ENCODE assay signal across 19 cellular contexts in the genomic region with DNA sequence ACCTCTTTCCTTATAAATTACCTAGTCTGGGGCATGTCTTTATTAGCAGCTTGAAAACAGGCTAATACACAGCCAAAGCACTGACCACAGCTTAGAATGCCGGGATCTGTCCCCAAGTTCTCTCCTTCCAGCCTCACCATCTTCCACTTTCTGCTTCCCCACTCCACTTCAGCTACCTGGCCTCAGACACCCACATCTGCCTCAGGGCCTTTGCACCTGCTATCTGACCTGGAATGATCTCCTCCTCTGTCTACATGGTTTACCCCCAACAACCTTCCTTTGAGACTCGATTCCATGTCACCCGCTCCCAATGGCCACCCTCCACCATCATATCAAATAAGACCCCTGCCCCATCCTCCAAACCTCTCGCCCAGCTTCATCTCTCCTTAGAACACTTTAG.
A peak's percentile ranks its signal among the peaks of the same experiment; 100 is the strongest.
DNase-seq lines count a peak whose midpoint lies in the region; ATAC-seq, FAIRE-seq and TF ChIP-seq lines count a peak whose summit lies in the region.
"Had no signal": no experiment of that assay in that cellular context is flagged by ENCODE, and none has a peak within 500 bp of the region (broad histone marks: within the 10 kb centered on the region; RNA-seq: fewer than 3 reads in every experiment).

No MANE protein-coding gene starts in this region.

- H4K20me1 ChIP-seq in BLaER1 treated with 17β-estradiol and CSF1 and Interleukin-3, amounts not matched to agents 10 nM and 100 nM = peaks cover 0 to 5% (median 0%) of the 10 kb centered on the region in 11 experiments; a peak in 3 of 22 replicates
- H4K20me1 ChIP-seq in H1 (replicated peaks in 1 of 2; ENCODE audit: control insufficient read depth in 1 of 2, insufficient read depth in 2 of 2, low read length in 2 of 2) = peaks cover 0 to 2% of the 10 kb centered on the region in 2 experiments
- H4K20me1 ChIP-seq in osteoblast (ENCODE audit: insufficient read depth, low read length) = no peaks in the 10 kb centered on the region

- H3K79me1 ChIP-seq in H1 (ENCODE audit: low read depth, low read length) = no peaks in the 10 kb centered on the region

- H2BK120ac ChIP-seq in H1 (replicated peaks; ENCODE audit: low read depth, low read length) = no peak overlapping the region

- no peak overlapping the region for H2BK5ac ChIP-seq in H1 (ENCODE audit: low read depth, low read length)

- no peak overlapping the region for H2BK20ac ChIP-seq in H1 (ENCODE audit: low read length)

- no peak overlapping the region for H4K91ac ChIP-seq in H1 (replicated peaks; ENCODE audit: insufficient read length, low read length)

- H3K4ac ChIP-seq in H1 (replicated peaks; ENCODE audit: insufficient read length, low read depth, low read length) = no peak overlapping the region

- H3K14ac ChIP-seq in H1 (ENCODE audit: insufficient read length) = no peak overlapping the region

- ATAC-seq in GM21390 (IDR thresholded peaks at IDR 0.05; ENCODE audit: unreplicated experiment) = no peak
- ATAC-seq in HG02852 (IDR thresholded peaks at IDR 0.05; ENCODE audit: unreplicated experiment) = no peak
- ATAC-seq: GM12878, GM23338 had no signal

- no peak overlapping the region for H2BK15ac ChIP-seq in H1 (ENCODE audit: low read length)

- TF ChIP-seq EP300 in H1 (IDR thresholded peaks at IDR 0.05; ENCODE audit: borderline replicate concordance in 1 of 2, low read depth in 2 of 2, low read length in 2 of 2) = no peak

- peaks cover 0 to 10% (median 0%) of the 10 kb centered on the region in 11 experiments; a peak in 7 of 22 replicates for H3K9me3 ChIP-seq in BLaER1 treated with 17β-estradiol and CSF1 and Interleukin-3, amounts not matched to agents 10 nM and 100 nM (replicated peaks in 1 of 11)
- H3K9me3 ChIP-seq in H1 (ENCODE audit: insufficient read depth in 2 of 2, low read depth in 1 of 2, low read length in 1 of 2) (no peaks in the 10 kb centered on the region; a peak in 2 of 4 replicates), osteoblast (ENCODE audit: low read depth, low read length) (no peaks in the 10 kb centered on the region)
- H3K9me3 ChIP-seq: HAP-1 had no signal

- no peaks in the 10 kb centered on the region for H3K27me3 ChIP-seq in BLaER1 treated with 17β-estradiol and CSF1 and Interleukin-3, amounts not matched to agents 10 nM and 100 nM
- H3K27me3 ChIP-seq in H1 (replicated peaks in 1 of 4; ENCODE audit: control insufficient read depth in 3 of 4, extremely low read depth in 1 of 4, insufficient read depth in 3 of 4, low read length in 3 of 4) = no peaks in the 10 kb centered on the region
- H3K27me3 ChIP-seq in osteoblast (ENCODE audit: insufficient read depth, low read length) = no peaks in the 10 kb centered on the region

- no peak overlapping the region for H4K5ac ChIP-seq in H1 (ENCODE audit: insufficient read length, low read depth, low read length)

- DNase-seq in H1 (ENCODE audit: low read depth in 1 of 2, low spot score in 2 of 2) = no peak
- DNase-seq in osteoblast (ENCODE audit: insufficient read length, low spot score, missing footprints) = peak; percentile 35
- no peak for DNase-seq in NCI-H2227 treated with DMSO at 0.1 percent for 48 hours (lab: John Stamatoyannopoulos, UW)
- no peak for DNase-seq in OCI-M1 (lab: John Stamatoyannopoulos, UW)
- DNase-seq: CD4-positive, alpha-beta T cell; CD8-positive, alpha-beta memory T cell; DMS 273 treated with DMSO at 0.1 percent for 48 hours; EL; GDM1 had no signal

- no peak overlapping the region for H3K27ac ChIP-seq in BLaER1 treated with 17β-estradiol and CSF1 and Interleukin-3, amounts not matched to agents 10 nM and 100 nM
- H3K27ac ChIP-seq in VCaP (peak overlapping the region; percentile 73), H1 (ENCODE audit: low read depth, low read length) (no peak overlapping the region), osteoblast (ENCODE audit: low read depth, low read length) (no peak overlapping the region)

- no peak for TF ChIP-seq RAD21 in H1 (IDR thresholded peaks at IDR 0.05 in 1 of 2, conservative IDR thresholded peaks at IDR 0.05 in 1 of 2; ENCODE audit: low read depth in 2 of 2, low read length in 2 of 2)

- WGBS in H1 (ENCODE audit: extremely low coverage in 1 of 2, insufficient coverage in 1 of 2, insufficient read length in 1 of 2, insufficient replicate concordance in 2 of 2, low coverage in 1 of 2, low lambda C conversion rate in 2 of 2, missing lambda C conversion rate in 1 of 2), 2 experiments = 91% methylated on average over 4 of the region's 4 CpGs; no CpG with 5 or more reads in 1 of the 2 experiments

- no peak overlapping the region for H3K56ac ChIP-seq in H1 (replicated peaks; ENCODE audit: insufficient read length, low read depth, low read length)

- no peak overlapping the region for H3K23ac ChIP-seq in H1 (ENCODE audit: insufficient read length)

- H4K8ac ChIP-seq in H1 (ENCODE audit: extremely low read depth, insufficient read depth, low read length) = no peak overlapping the region

- H3K4me3 ChIP-seq in BLaER1 treated with 17β-estradiol and CSF1 and Interleukin-3, amounts not matched to agents 10 nM and 100 nM = no peak overlapping the region
- no peak overlapping the region for H3K4me3 ChIP-seq in H1 (ENCODE audit: extremely low read depth in 1 of 4, insufficient read depth in 2 of 4, low read depth in 3 of 4, low read length in 4 of 4)
- H3K4me3 ChIP-seq in osteoblast (ENCODE audit: insufficient read depth, low read length) = no peak overlapping the region
- H3K4me3 ChIP-seq: GM12878, GM23338, HAP-1 had no signal

- H3K36me3 ChIP-seq in BLaER1 treated with 17β-estradiol and CSF1 and Interleukin-3, amounts not matched to agents 10 nM and 100 nM = peaks cover 0 to 4% (median 0%) of the 10 kb centered on the region in 11 experiments; a peak in 2 of 22 replicates
- H3K36me3 ChIP-seq in H1 (ENCODE audit: control insufficient read depth in 2 of 4, insufficient read depth in 4 of 4, low read length in 3 of 4) (no peaks in the 10 kb centered on the region), osteoblast (ENCODE audit: insufficient read depth, low read length) (no peaks in the 10 kb centered on the region)
- H3K36me3 ChIP-seq: HAP-1 had no signal

- CTCF ChIA-PET in H1 (lab: Charles Lee; ENCODE audit: partially characterized antibody) = interaction anchor here (0.7 kb wide), 1 partner anchor 10 kb away, joined by 3 read pairs; no protein-coding TSS in a partner anchor

- H2AFZ ChIP-seq in H1 (ENCODE audit: low read length) (no peak overlapping the region), osteoblast (ENCODE audit: low read length) (no peak overlapping the region)
- H2AFZ ChIP-seq: GM23338 had no signal

- no peak for TF ChIP-seq POLR2A in H1 (IDR thresholded peaks at IDR 0.05; ENCODE audit: control extremely low read depth in 1 of 2, low read depth in 2 of 2, low read length in 2 of 2)

- TF ChIP-seq CTCF in VCaP (conservative IDR thresholded peaks at IDR 0.05) = no peak
- TF ChIP-seq CTCF in H1 (IDR thresholded peaks at IDR 0.05; ENCODE audit: control extremely low read depth in 1 of 3, insufficient read depth in 1 of 3, low read depth in 1 of 3, low read length in 3 of 3) = no peak
- TF ChIP-seq CTCF in osteoblast (IDR thresholded peaks at IDR 0.05; ENCODE audit: extremely low read depth, low read depth, low read length) = no peak

- POLR2A ChIA-PET in H1 (lab: Charles Lee; ENCODE audit: partially characterized antibody) = no interaction called here

- no peak overlapping the region for H2BK12ac ChIP-seq in H1 (ENCODE audit: low read depth, low read length)

- no peak overlapping the region for H3K18ac ChIP-seq in H1 (ENCODE audit: extremely low read depth, low read length)

- H3K9ac ChIP-seq in BLaER1 treated with 17β-estradiol and CSF1 and Interleukin-3, amounts not matched to agents 10 nM and 100 nM = no peak overlapping the region
- H3K9ac ChIP-seq in H1 (replicated peaks in 1 of 4; ENCODE audit: extremely low read depth in 1 of 4, low read depth in 3 of 4, low read length in 3 of 4) = no peak overlapping the region

- H2AK5ac ChIP-seq in H1 (ENCODE audit: low read depth, low read length) = no peak overlapping the region

- no peaks in the 10 kb centered on the region for H3K79me2 ChIP-seq in H1 (ENCODE audit: control insufficient read depth in 1 of 2, insufficient read depth in 2 of 2, low read length in 2 of 2)
- H3K79me2 ChIP-seq in osteoblast (ENCODE audit: insufficient read depth, low read length) = no peaks in the 10 kb centered on the region

- H3K4me1 ChIP-seq in BLaER1 treated with 17β-estradiol and CSF1 and Interleukin-3, amounts not matched to agents 10 nM and 100 nM = peaks cover 0 to 40% (median 30%) of the 10 kb centered on the region in 10 experiments; a peak in 16 of 20 replicates
- 0 out of 7 replicates have a peak, but pooled peaks cover 0 to 4% (median 0%) of the 10 kb centered on the region in 4 experiments for H3K4me1 ChIP-seq in H1 (replicated peaks in 1 of 4; ENCODE audit: control insufficient read depth in 3 of 4, insufficient read depth in 4 of 4, low read length in 3 of 4)
- no peaks in the 10 kb centered on the region for H3K4me1 ChIP-seq in osteoblast (ENCODE audit: insufficient read depth, low read length)
- H3K4me1 ChIP-seq: HAP-1 had no signal

- peak overlapping the region in 6 of 11 experiments; percentile 18 to 66 (median 48); a peak in 6 of 22 replicates for H3K4me2 ChIP-seq in BLaER1 treated with 17β-estradiol and CSF1 and Interleukin-3, amounts not matched to agents 10 nM and 100 nM
- H3K4me2 ChIP-seq in H1 (ENCODE audit: insufficient read depth in 1 of 2, low read depth in 2 of 2, low read length in 2 of 2) = no peak overlapping the region
- H3K4me2 ChIP-seq in osteoblast (ENCODE audit: insufficient read depth, low read length) = no peak overlapping the region
- H3K4me2 ChIP-seq: GM23338 had no signal

- FAIRE-seq in H1 (lab: Jason Lieb, UNC) = no peak
- FAIRE-seq: D721Med, GM12878, GM19239, H54 had no signal

- H3K23me2 ChIP-seq in H1 (ENCODE audit: low read depth, low read length) = peaks cover 5% of the 10 kb centered on the region; the same call in 1 of the 2 replicates

TF ChIP-seq in H1, 55 proteins besides CTCF, POLR2A, EP300 and RAD21:
- TF ChIP-seq GTF2F1 (IDR thresholded peaks at IDR 0.05; ENCODE audit: borderline replicate concordance, low read depth, low read length) (no peak), ZNF274 (IDR thresholded peaks at IDR 0.05; ENCODE audit: borderline replicate concordance, extremely low read depth, low read length) (no peak), SIRT6 (IDR thresholded peaks at IDR 0.05; ENCODE audit: low read length) (no peak), HDAC6 (IDR thresholded peaks at IDR 0.05; ENCODE audit: low read depth, low read length) (no peak), KDM1A (IDR thresholded peaks at IDR 0.05; ENCODE audit: borderline replicate concordance, low read length) (peak; percentile 20; the same call in 1 of the 2 replicates), CEBPB (IDR thresholded peaks at IDR 0.05; ENCODE audit: low read depth, low read length) (no peak), RBBP5 (IDR thresholded peaks at IDR 0.05; ENCODE audit: borderline replicate concordance, low read depth, low read length) (no peak)

Comparison
In these comparisons a context has a peak if more than half of its experiments do, and no peak if none do; other contexts are left out.
1. H3K4me2 ChIP-seq: peak in BLaER1 treated with 17β-estradiol and CSF1 and Interleukin-3, amounts not matched to agents 10 nM and 100 nM (6 of 11); none in H1 (0 of 2) and osteoblast (single experiment).